1 cellular context compared by ENCODE assay signal in genomic region chr1:26079178-26079563, GRCh38.
TF ChIP-seq lines count a peak whose summit lies in the region.

No MANE protein-coding gene starts in this region.

TF ChIP-seq in A549, 52 proteins besides CTCF, POLR2A, EP300 and RAD21:
- TF ChIP-seq ESRRA (IDR thresholded peaks at IDR 0.05; ENCODE audit: borderline replicate concordance, low read length) (no peak), ATOH8 (CRISPR knock-in tag; IDR thresholded peaks at IDR 0.05; ENCODE audit: low read depth) (no peak), FOXS1 (CRISPR knock-in tag; IDR thresholded peaks at IDR 0.05) (no peak), PBX3 (IDR thresholded peaks at IDR 0.05) (no peak), TFCP2L1 (CRISPR knock-in tag; IDR thresholded peaks at IDR 0.05) (no peak), HOXA7 (CRISPR knock-in tag; IDR thresholded peaks at IDR 0.05) (no peak), POLR2AphosphoS2 (conservative IDR thresholded peaks at IDR 0.05; ENCODE audit: low read length) (no peak), CHD4 (IDR thresholded peaks at IDR 0.05; ENCODE audit: borderline replicate concordance) (no peak), EHMT2 (IDR thresholded peaks at IDR 0.05; ENCODE audit: low read depth) (no peak), ZSCAN20 (CRISPR knock-in tag; IDR thresholded peaks at IDR 0.05) (no peak), HES2 (IDR thresholded peaks at IDR 0.05) (no peak), FOSB (CRISPR knock-in tag; IDR thresholded peaks at IDR 0.05) (no peak), RFX5 (IDR thresholded peaks at IDR 0.05) (no peak), MAX (IDR thresholded peaks at IDR 0.05) (no peak), KDM1A (IDR thresholded peaks at IDR 0.05; ENCODE audit: low read depth) (no peak)
TF ChIP-seq in A549: peak in this region for 0.
